In genomic region chr19:45764487-45764886, GRCh38 we compare ENCODE assay signal across 1 cellular context.
TF ChIP-seq lines count a peak whose summit lies in the region.

No MANE protein-coding gene starts in this region.

TF ChIP-seq in WTC11, 78 proteins besides CTCF, POLR2A, EP300 and RAD21 (continued from another document):
- no peak for TF ChIP-seq ARID4B (CRISPR knock-in tag; IDR thresholded peaks at IDR 0.05; ENCODE audit: borderline replicate concordance)
- TF ChIP-seq MAX (CRISPR knock-in tag; IDR thresholded peaks at IDR 0.05), result no peak
- TF ChIP-seq ZNF138 (CRISPR knock-in tag; conservative IDR thresholded peaks at IDR 0.05), result no peak
- TF ChIP-seq IRF2 (CRISPR knock-in tag; IDR thresholded peaks at IDR 0.05; ENCODE audit: borderline replicate concordance, low read depth), result no peak
- no peak for TF ChIP-seq NR1H2 (CRISPR knock-in tag; IDR thresholded peaks at IDR 0.05)
- no peak for TF ChIP-seq TCF7 (CRISPR knock-in tag; IDR thresholded peaks at IDR 0.05; ENCODE audit: low read depth)
- no peak for TF ChIP-seq ERG (CRISPR knock-in tag; IDR thresholded peaks at IDR 0.05)
- TF ChIP-seq SMAD3 (CRISPR knock-in tag; IDR thresholded peaks at IDR 0.05; ENCODE audit: borderline replicate concordance), result no peak
